ENCODE assay signal across 1 cellular context in genomic region chr13:90545070-90545840, GRCh38.
TF ChIP-seq lines count a peak whose summit lies in the region.

No MANE protein-coding gene starts in this region.

TF ChIP-seq in K562, 482 proteins besides CTCF, POLR2A, EP300 and RAD21 (continued from another document and continues in another):
- no peak for TF ChIP-seq FOXP4 (CRISPR knock-in tag; IDR thresholded peaks at IDR 0.05; ENCODE audit: borderline replicate concordance)
- TF ChIP-seq IRF2 (CRISPR knock-in tag; IDR thresholded peaks at IDR 0.05): peak; percentile 84; the same call in 1 of the 2 replicates
- TF ChIP-seq SMAD1 (IDR thresholded peaks at IDR 0.05; ENCODE audit: low read depth, low read length, partially characterized antibody): no peak
- TF ChIP-seq SREBF1 (IDR thresholded peaks at IDR 0.05; ENCODE audit: borderline replicate concordance, low read depth, low read length): no peak
- TF ChIP-seq ZNF830 (CRISPR knock-in tag; IDR thresholded peaks at IDR 0.05): no peak
- no peak for TF ChIP-seq ZNF217 (CRISPR knock-in tag; IDR thresholded peaks at IDR 0.05)
- TF ChIP-seq, protein P1, sequence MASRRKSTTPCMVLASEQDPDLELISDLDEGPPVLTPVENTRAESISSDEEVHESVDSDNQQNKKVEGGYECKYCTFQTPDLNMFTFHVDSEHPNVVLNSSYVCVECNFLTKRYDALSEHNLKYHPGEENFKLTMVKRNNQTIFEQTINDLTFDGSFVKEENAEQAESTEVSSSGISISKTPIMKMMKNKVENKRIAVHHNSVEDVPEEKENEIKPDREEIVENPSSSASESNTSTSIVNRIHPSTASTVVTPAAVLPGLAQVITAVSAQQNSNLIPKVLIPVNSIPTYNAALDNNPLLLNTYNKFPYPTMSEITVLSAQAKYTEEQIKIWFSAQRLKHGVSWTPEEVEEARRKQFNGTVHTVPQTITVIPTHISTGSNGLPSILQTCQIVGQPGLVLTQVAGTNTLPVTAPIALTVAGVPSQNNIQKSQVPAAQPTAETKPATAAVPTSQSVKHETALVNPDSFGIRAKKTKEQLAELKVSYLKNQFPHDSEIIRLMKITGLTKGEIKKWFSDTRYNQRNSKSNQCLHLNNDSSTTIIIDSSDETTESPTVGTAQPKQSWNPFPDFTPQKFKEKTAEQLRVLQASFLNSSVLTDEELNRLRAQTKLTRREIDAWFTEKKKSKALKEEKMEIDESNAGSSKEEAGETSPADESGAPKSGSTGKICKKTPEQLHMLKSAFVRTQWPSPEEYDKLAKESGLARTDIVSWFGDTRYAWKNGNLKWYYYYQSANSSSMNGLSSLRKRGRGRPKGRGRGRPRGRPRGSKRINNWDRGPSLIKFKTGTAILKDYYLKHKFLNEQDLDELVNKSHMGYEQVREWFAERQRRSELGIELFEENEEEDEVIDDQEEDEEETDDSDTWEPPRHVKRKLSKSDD (conservative IDR thresholded peaks at IDR 0.05; ENCODE audit: low read length): no peak
- TF ChIP-seq ZNF407 (IDR thresholded peaks at IDR 0.05; ENCODE audit: low read depth): no peak
- TF ChIP-seq JUND (IDR thresholded peaks at IDR 0.05; ENCODE audit: borderline replicate concordance, low read depth, low read length): no peak
- TF ChIP-seq JUND (tag; IDR thresholded peaks at IDR 0.05; ENCODE audit: borderline replicate concordance, low read depth, low read length): no peak
- TF ChIP-seq SRSF3 (IDR thresholded peaks at IDR 0.05; ENCODE audit: insufficient read depth, low read length): no peak
- TF ChIP-seq RB1 (IDR thresholded peaks at IDR 0.05; ENCODE audit: low read depth): no peak
- no peak for TF ChIP-seq ZFX (CRISPR knock-in tag; IDR thresholded peaks at IDR 0.05)
- TF ChIP-seq RUNX1 (IDR thresholded peaks at IDR 0.05; ENCODE audit: low read depth): no peak
- 0 out of 2 replicates have a peak, but pooled peaks have one; percentile 4 for TF ChIP-seq KLF1 (tag; IDR thresholded peaks at IDR 0.05)
- TF ChIP-seq MED1 (CRISPR knock-in tag; IDR thresholded peaks at IDR 0.05; ENCODE audit: borderline replicate concordance): peak; percentile 28; the same call in 1 of the 2 replicates
- no peak for TF ChIP-seq SAP30 (IDR thresholded peaks at IDR 0.05; ENCODE audit: borderline replicate concordance, insufficient read depth, low read depth, low read length, poor library complexity, severe bottlenecking)
- no peak for TF ChIP-seq CBX8 (IDR thresholded peaks at IDR 0.05; ENCODE audit: borderline replicate concordance, extremely low read depth, low read depth, low read length, poor library complexity, severe bottlenecking)
- no peak for TF ChIP-seq ZBED1 (IDR thresholded peaks at IDR 0.05)
- TF ChIP-seq ATF2 (CRISPR knock-in tag; IDR thresholded peaks at IDR 0.05): peak; percentile 19; the same call in 1 of the 2 replicates
- no peak for TF ChIP-seq ZNF263 (CRISPR knock-in tag; IDR thresholded peaks at IDR 0.05; ENCODE audit: borderline replicate concordance)
- no peak for TF ChIP-seq HEY1 (CRISPR knock-in tag; IDR thresholded peaks at IDR 0.05; ENCODE audit: borderline replicate concordance)
- no peak for TF ChIP-seq TAF9B (IDR thresholded peaks at IDR 0.05; ENCODE audit: partially characterized antibody)
- TF ChIP-seq CBFA2T3 (IDR thresholded peaks at IDR 0.05): no peak
- TF ChIP-seq JUN (IDR thresholded peaks at IDR 0.05; ENCODE audit: borderline replicate concordance, low read depth, low read length): no peak
- no peak for TF ChIP-seq JUN (CRISPR knock-in tag; IDR thresholded peaks at IDR 0.05; ENCODE audit: borderline replicate concordance)
- TF ChIP-seq SP1 (CRISPR knock-in tag; IDR thresholded peaks at IDR 0.05): no peak
- no peak for TF ChIP-seq C11orf30 (IDR thresholded peaks at IDR 0.05; ENCODE audit: low read depth)
- no peak for TF ChIP-seq NEUROD1 (IDR thresholded peaks at IDR 0.05; ENCODE audit: borderline replicate concordance, low read depth, low read length, partially characterized antibody)
- no peak for TF ChIP-seq GTF2F1 (IDR thresholded peaks at IDR 0.05; ENCODE audit: low read depth, low read length)
- no peak for TF ChIP-seq NFE2 (IDR thresholded peaks at IDR 0.05; ENCODE audit: low read depth)
- no peak for TF ChIP-seq TEAD4 (IDR thresholded peaks at IDR 0.05; ENCODE audit: low read length)
- peak; percentile 71; the same call in 1 of the 2 replicates for TF ChIP-seq TEAD4 (CRISPR knock-in tag; IDR thresholded peaks at IDR 0.05; ENCODE audit: borderline replicate concordance)
- TF ChIP-seq PHF20 (IDR thresholded peaks at IDR 0.05; ENCODE audit: partially characterized antibody): no peak
- TF ChIP-seq, protein P2, sequence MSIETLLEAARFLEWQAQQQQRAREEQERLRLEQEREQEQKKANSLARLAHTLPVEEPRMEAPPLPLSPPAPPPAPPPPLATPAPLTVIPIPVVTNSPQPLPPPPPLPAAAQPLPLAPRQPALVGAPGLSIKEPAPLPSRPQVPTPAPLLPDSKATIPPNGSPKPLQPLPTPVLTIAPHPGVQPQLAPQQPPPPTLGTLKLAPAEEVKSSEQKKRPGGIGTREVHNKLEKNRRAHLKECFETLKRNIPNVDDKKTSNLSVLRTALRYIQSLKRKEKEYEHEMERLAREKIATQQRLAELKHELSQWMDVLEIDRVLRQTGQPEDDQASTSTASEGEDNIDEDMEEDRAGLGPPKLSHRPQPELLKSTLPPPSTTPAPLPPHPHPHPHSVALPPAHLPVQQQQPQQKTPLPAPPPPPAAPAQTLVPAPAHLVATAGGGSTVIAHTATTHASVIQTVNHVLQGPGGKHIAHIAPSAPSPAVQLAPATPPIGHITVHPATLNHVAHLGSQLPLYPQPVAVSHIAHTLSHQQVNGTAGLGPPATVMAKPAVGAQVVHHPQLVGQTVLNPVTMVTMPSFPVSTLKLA (conservative IDR thresholded peaks at IDR 0.05): no peak
- 0 out of 2 replicates have a peak, but pooled peaks have one; percentile 68 for TF ChIP-seq PURB (CRISPR knock-in tag; IDR thresholded peaks at IDR 0.05; ENCODE audit: low read depth)
- no peak for TF ChIP-seq YBX1 (IDR thresholded peaks at IDR 0.05)
- TF ChIP-seq KDM5B (IDR thresholded peaks at IDR 0.05; ENCODE audit: insufficient replicate concordance, low read depth, low read length): no peak
- TF ChIP-seq BCLAF1 (IDR thresholded peaks at IDR 0.05; ENCODE audit: borderline replicate concordance in 1 of 2, control insufficient read depth in 1 of 2, low read depth in 2 of 2, low read length in 1 of 2): no peak
- TF ChIP-seq, protein P3, sequence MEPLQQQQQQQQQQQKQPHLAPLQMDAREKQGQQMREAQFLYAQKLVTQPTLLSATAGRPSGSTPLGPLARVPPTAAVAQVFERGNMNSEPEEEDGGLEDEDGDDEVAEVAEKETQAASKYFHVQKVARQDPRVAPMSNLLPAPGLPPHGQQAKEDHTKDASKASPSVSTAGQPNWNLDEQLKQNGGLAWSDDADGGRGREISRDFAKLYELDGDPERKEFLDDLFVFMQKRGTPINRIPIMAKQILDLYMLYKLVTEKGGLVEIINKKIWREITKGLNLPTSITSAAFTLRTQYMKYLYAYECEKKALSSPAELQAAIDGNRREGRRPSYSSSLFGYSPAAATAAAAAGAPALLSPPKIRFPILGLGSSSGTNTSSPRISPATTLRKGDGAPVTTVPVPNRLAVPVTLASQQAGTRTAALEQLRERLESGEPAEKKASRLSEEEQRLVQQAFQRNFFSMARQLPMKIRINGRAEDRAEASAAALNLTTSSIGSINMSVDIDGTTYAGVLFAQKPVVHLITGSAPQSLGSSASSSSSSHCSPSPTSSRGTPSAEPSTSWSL (CRISPR knock-in tag; IDR thresholded peaks at IDR 0.05; ENCODE audit: borderline replicate concordance): 0 out of 2 replicates have a peak, but pooled peaks have one; percentile 38
- TF ChIP-seq RNF2 (IDR thresholded peaks at IDR 0.05): no peak
- TF ChIP-seq PPARD (CRISPR knock-in tag; IDR thresholded peaks at IDR 0.05): no peak
- TF ChIP-seq ELF4 (CRISPR knock-in tag; IDR thresholded peaks at IDR 0.05): no peak
- 0 out of 2 replicates have a peak, but pooled peaks have one; percentile 43 for TF ChIP-seq HDAC6 (IDR thresholded peaks at IDR 0.05; ENCODE audit: low read depth, low read length)
